ENCODE assay signal across 10 cellular contexts in genomic region chr22:44701187-44701586, GRCh38. TPM values are rescaled to one million over a fixed set of nuclear protein-coding genes. Genes with fewer than 3 reads are reported as not detected.
A peak's percentile ranks its signal among the peaks of the same experiment; 100 is the strongest.
DNase-seq lines count a peak whose midpoint lies in the region; ATAC-seq and TF ChIP-seq lines count a peak whose summit lies in the region.
"Had no signal": no experiment of that assay in that cellular context is flagged by ENCODE, and none has a peak within 500 bp of the region (broad histone marks: within the 10 kb centered on the region; RNA-seq: fewer than 3 reads in every experiment).

No MANE protein-coding gene starts in this region.

- no peak for ATAC-seq in activated CD8-positive, alpha-beta T cell treated with anti-CD3 and anti-CD28 coated beads for 36 hours
- ATAC-seq in HG03095 (IDR thresholded peaks at IDR 0.05; ENCODE audit: unreplicated experiment), result no peak
- no peak for ATAC-seq in HG02763 (IDR thresholded peaks at IDR 0.05; ENCODE audit: unreplicated experiment)

- no peaks in the 10 kb centered on the region for H3K9me3 ChIP-seq in tibial nerve

- peaks cover 0 to 10% (median 0%) of the 10 kb centered on the region in 3 donors for H3K36me3 ChIP-seq in tibial nerve

- no peaks in the 10 kb centered on the region for H3K9me3 Mint-ChIP-seq in activated CD4-positive, alpha-beta T cell treated with anti-CD3 and anti-CD28 coated beads, Interleukin-2, amount 10 ng/mL, durations not matched to agents 7 days and 5 days
- H3K9me3 Mint-ChIP-seq in activated CD8-positive, alpha-beta T cell treated with anti-CD3 and anti-CD28 coated beads for 36 hours, result no peaks in the 10 kb centered on the region
- H3K9me3 Mint-ChIP-seq in mesothelial cell of epicardium, result no peaks in the 10 kb centered on the region
- H3K9me3 Mint-ChIP-seq: nephron progenitor cell had no signal

- DNase-seq in activated CD4-positive, alpha-beta T cell treated with anti-CD3 and anti-CD28 coated beads, Interleukin-2, amount 10 ng/mL, durations not matched to agents 7 days and 5 days, result no peak
- no peak for DNase-seq in activated CD4-positive, alpha-beta T cell treated with anti-CD3 and anti-CD28 coated beads for 48 hours
- no peak for DNase-seq in activated CD8-positive, alpha-beta T cell treated with anti-CD3 and anti-CD28 coated beads for 36 hours
- DNase-seq in mesothelial cell of epicardium (ENCODE audit: low spot score in 2 of 2, unreplicated experiment in 2 of 2) (no peak), tibial nerve (ENCODE audit: low spot score in 2 of 2) (no peak), D341Med (ENCODE audit: low spot score) (no peak)
- DNase-seq: NCI-H1092 had no signal

- intact Hi-C loops in activated CD8-positive, alpha-beta T cell treated with anti-CD3 and anti-CD28 coated beads for 36 hours (cut with micrococcal nuclease), result no loop called here

- peak overlapping the region; percentile 48 for H3K4me3 Mint-ChIP-seq in activated CD4-positive, alpha-beta T cell treated with anti-CD3 and anti-CD28 coated beads, Interleukin-2, amount 10 ng/mL, durations not matched to agents 7 days and 5 days
- peak overlapping the region; percentile 66 for H3K4me3 Mint-ChIP-seq in activated CD8-positive, alpha-beta T cell treated with anti-CD3 and anti-CD28 coated beads for 36 hours
- peak overlapping the region; percentile 57 for H3K4me3 Mint-ChIP-seq in mesothelial cell of epicardium

- peaks cover 12% of the 10 kb centered on the region for H3K4me1 Mint-ChIP-seq in activated CD4-positive, alpha-beta T cell treated with anti-CD3 and anti-CD28 coated beads, Interleukin-2, amount 10 ng/mL, durations not matched to agents 7 days and 5 days
- peaks cover 37% of the 10 kb centered on the region for H3K4me1 Mint-ChIP-seq in activated CD8-positive, alpha-beta T cell treated with anti-CD3 and anti-CD28 coated beads for 36 hours (ENCODE audit: low read depth)
- H3K4me1 Mint-ChIP-seq in mesothelial cell of epicardium, result peaks cover 45% of the 10 kb centered on the region

- peaks cover 0 to 58% (median 22%) of the 10 kb centered on the region in 4 donors for H3K4me1 ChIP-seq in tibial nerve

- no peaks in the 10 kb centered on the region for H3K27me3 Mint-ChIP-seq in activated CD4-positive, alpha-beta T cell treated with anti-CD3 and anti-CD28 coated beads, Interleukin-2, amount 10 ng/mL, durations not matched to agents 7 days and 5 days
- no peaks in the 10 kb centered on the region for H3K27me3 Mint-ChIP-seq in activated CD8-positive, alpha-beta T cell treated with anti-CD3 and anti-CD28 coated beads for 36 hours
- no peaks in the 10 kb centered on the region for H3K27me3 Mint-ChIP-seq in mesothelial cell of epicardium (ENCODE audit: low read depth)

- no peak for TF ChIP-seq EP300 in tibial nerve (IDR thresholded peaks at IDR 0.05)

- POLR2A ChIA-PET in activated CD4-positive, alpha-beta T cell treated with anti-CD3 and anti-CD28 coated beads, Interleukin-2, amount 10 ng/mL, durations not matched to agents 7 days and 5 days (lab: Charles Lee), result no interaction called here
- POLR2A ChIA-PET in activated CD8-positive, alpha-beta T cell treated with anti-CD3 and anti-CD28 coated beads for 36 hours (lab: Charles Lee), result interaction anchor here (0.6 to 0.7 kb wide), 2 partner anchors 10 to 16 kb away, joined by 3 read pairs; no protein-coding TSS in a partner anchor

- peak overlapping the region; percentile 36 for H3K27ac Mint-ChIP-seq in activated CD4-positive, alpha-beta T cell treated with anti-CD3 and anti-CD28 coated beads, Interleukin-2, amount 10 ng/mL, durations not matched to agents 7 days and 5 days
- peak overlapping the region; percentile 86 for H3K27ac Mint-ChIP-seq in activated CD8-positive, alpha-beta T cell treated with anti-CD3 and anti-CD28 coated beads for 36 hours
- H3K27ac Mint-ChIP-seq in mesothelial cell of epicardium, result no peak overlapping the region
- H3K27ac Mint-ChIP-seq: nephron progenitor cell had no signal

- no peak for TF ChIP-seq CTCF in activated CD8-positive, alpha-beta T cell treated with anti-CD3 and anti-CD28 coated beads for 36 hours (IDR thresholded peaks at IDR 0.05)
- TF ChIP-seq CTCF in mesothelial cell of epicardium (IDR thresholded peaks at IDR 0.05; ENCODE audit: unreplicated experiment) (no peak), tibial nerve (IDR thresholded peaks at IDR 0.05) (no peak)

- 94 to 97% methylated on average over 4 of the region's 4 CpGs for WGBS in tibial nerve, 2 donors

- H3K27ac ChIP-seq in tibial nerve, result peak overlapping the region; percentile 46 to 83 (median 68)

- CTCF ChIA-PET in activated CD4-positive, alpha-beta T cell treated with anti-CD3 and anti-CD28 coated beads, Interleukin-2, amount 10 ng/mL, durations not matched to agents 7 days and 5 days (lab: Charles Lee), result interaction anchor here (1.5 kb wide), 1 partner anchor 35 kb away, joined by 4 read pairs; no protein-coding TSS in a partner anchor
- CTCF ChIA-PET in activated CD8-positive, alpha-beta T cell treated with anti-CD3 and anti-CD28 coated beads for 36 hours (lab: Charles Lee), result interaction anchor here (1.2 to 3.7 kb wide), 3 partner anchors 15 to 34 kb away, joined by 4 to 17 read pairs (median 5); no protein-coding TSS in a partner anchor

- H3K36me3 Mint-ChIP-seq in activated CD4-positive, alpha-beta T cell treated with anti-CD3 and anti-CD28 coated beads, Interleukin-2, amount 10 ng/mL, durations not matched to agents 7 days and 5 days (ENCODE audit: low read depth), result no peaks in the 10 kb centered on the region
- peaks cover 3% of the 10 kb centered on the region for H3K36me3 Mint-ChIP-seq in activated CD8-positive, alpha-beta T cell treated with anti-CD3 and anti-CD28 coated beads for 36 hours (ENCODE audit: low read depth)
- H3K36me3 Mint-ChIP-seq in mesothelial cell of epicardium, result peaks cover 3% of the 10 kb centered on the region

- H3K4me3 ChIP-seq in tibial nerve, result no peak overlapping the region

- H3K27me3 ChIP-seq in tibial nerve, result no peaks in the 10 kb centered on the region

- TF ChIP-seq POLR2A in tibial nerve (IDR thresholded peaks at IDR 0.05), result no peak

RNA-seq across cellular contexts. Expression of gene PRR5, which starts 0.8 kb away (rescaled TPM):
- total RNA-seq in activated CD4-positive, alpha-beta T cell treated with anti-CD3 and anti-CD28 coated beads, Interleukin-2, amount 10 ng/mL, durations not matched to agents 7 days and 5 days, result 10 to 100 TPM; 29.7 to 30.6 TPM
- 10 to 100 TPM; 26.8 to 27.3 TPM for total RNA-seq in activated CD8-positive, alpha-beta T cell treated with anti-CD3 and anti-CD28 coated beads for 36 hours
- total RNA-seq in mesothelial cell of epicardium (59.7 to 65.3 TPM (median 63.6 TPM) in 3 replicates), tibial nerve (10 to 100 TPM; 40.4 to 68.4 (median 42.5) TPM)

RNA-seq across cellular contexts. Expression of gene ARHGAP8, which starts 51.2 kb away (rescaled TPM):
- under 1 TPM; 0.30 to 0.37 TPM for total RNA-seq in activated CD4-positive, alpha-beta T cell treated with anti-CD3 and anti-CD28 coated beads, Interleukin-2, amount 10 ng/mL, durations not matched to agents 7 days and 5 days
- 1 to 10 TPM; 2.1 to 3.2 TPM for total RNA-seq in activated CD8-positive, alpha-beta T cell treated with anti-CD3 and anti-CD28 coated beads for 36 hours
- total RNA-seq in mesothelial cell of epicardium (161 to 172 TPM (median 166 TPM) in 3 replicates), tibial nerve (1 to 10 TPM; 1.7 to 5.7 (median 3.0) TPM)

Comparison
In these comparisons a context has a peak if more than half of its experiments do, and no peak if none do; other contexts are left out.
1. RNA of gene ARHGAP8, which starts 51.2 kb away (total RNA-seq): 161 to 172 TPM in mesothelial cell of epicardium; 2.1 to 3.2 TPM in activated CD8-positive, alpha-beta T cell treated with anti-CD3 and anti-CD28 coated beads for 36 hours, 1.7 to 5.7 TPM in tibial nerve and 0.30 to 0.37 TPM in activated CD4-positive, alpha-beta T cell treated with anti-CD3 and anti-CD28 coated beads, Interleukin-2, amount 10 ng/mL, durations not matched to agents 7 days and 5 days; every median in the first group is over 10 times any median in the second.
2. Peak in every context shown above with its lines, with median percentiles within 50 percentile points of each other: H3K4me3 Mint-ChIP-seq.